ENCODE assay signal across 17 cellular contexts in the genomic region with DNA sequence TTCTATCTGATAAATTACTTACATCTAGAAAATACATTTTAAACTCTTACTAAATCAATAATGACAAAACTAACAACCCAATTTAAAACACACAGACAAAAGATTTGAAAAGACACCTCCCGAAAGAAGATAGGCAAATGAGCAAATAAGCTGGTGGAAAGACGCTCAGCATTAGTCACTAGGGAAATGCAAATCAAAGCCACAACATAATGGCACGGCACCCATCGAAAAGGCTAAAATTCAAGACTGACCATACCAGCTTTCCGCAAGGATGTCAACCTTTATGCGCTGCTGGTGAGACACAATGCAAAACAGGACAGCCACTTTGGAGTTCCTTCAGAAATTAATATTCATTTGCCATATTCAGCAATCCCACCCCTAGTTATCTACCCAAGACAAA.
"Had no signal": no experiment of that assay in that cellular context is flagged by ENCODE, and none has a peak within 500 bp of the region (broad histone marks: within the 10 kb centered on the region; RNA-seq: fewer than 3 reads in every experiment).

No MANE protein-coding gene starts in this region.

- H3K27ac ChIP-seq: hepatocyte, neural progenitor cell, ovary, testis, upper lobe of right lung, WERI-Rb-1 had no signal

- H3K36me3 Mint-ChIP-seq: activated CD4-positive, alpha-beta memory T cell treated with anti-CD3 and anti-CD28 coated beads for 36 hours had no signal

- H3K4me3 Mint-ChIP-seq: activated CD4-positive, alpha-beta memory T cell treated with anti-CD3 and anti-CD28 coated beads for 36 hours; activated CD4-positive, alpha-beta T cell treated with anti-CD3 and anti-CD28 coated beads for 36 hours; activated CD8-positive, alpha-beta memory T cell treated with anti-CD3 and anti-CD28 coated beads, Interleukin-2, amount 10 ng/mL, durations not matched to agents 7 days and 5 days; neural progenitor cell; stimulated activated naive CD8-positive, alpha-beta T cell treated with anti-CD3 and anti-CD28 coated beads, Interleukin-15, amount 100 ng/mL, for 72 hours; T-cell had no signal

- H3K36me3 ChIP-seq: neural progenitor cell, ovary, upper lobe of right lung, WERI-Rb-1 had no signal

- H3K4me3 ChIP-seq: hepatocyte, lung, neural progenitor cell, ovary, testis, upper lobe of right lung had no signal

- H3K4me2 ChIP-seq: hepatocyte, neural progenitor cell had no signal

- H3K27ac Mint-ChIP-seq: activated CD4-positive, alpha-beta memory T cell treated with anti-CD3 and anti-CD28 coated beads for 36 hours; activated CD4-positive, alpha-beta T cell treated with anti-CD3 and anti-CD28 coated beads for 36 hours; activated CD8-positive, alpha-beta memory T cell treated with anti-CD3 and anti-CD28 coated beads, Interleukin-2, amount 10 ng/mL, durations not matched to agents 7 days and 5 days; neural progenitor cell; stimulated activated naive CD8-positive, alpha-beta T cell treated with anti-CD3 and anti-CD28 coated beads, Interleukin-15, amount 100 ng/mL, for 72 hours; T-cell had no signal

- H2AFZ ChIP-seq: hepatocyte, neural progenitor cell had no signal

- H3K9ac ChIP-seq: neural progenitor cell had no signal

- H3K27me3 ChIP-seq: hepatocyte, neural progenitor cell, ovary, testis, upper lobe of right lung had no signal

- H3K9me3 ChIP-seq: ovary, testis, upper lobe of right lung had no signal

- H3K9me3 Mint-ChIP-seq: activated CD4-positive, alpha-beta memory T cell treated with anti-CD3 and anti-CD28 coated beads for 36 hours; naive B cell; stimulated activated naive CD8-positive, alpha-beta T cell treated with anti-CD3 and anti-CD28 coated beads, Interleukin-15, amount 100 ng/mL, for 72 hours had no signal

- ATAC-seq: activated CD8-positive, alpha-beta memory T cell treated with anti-CD3 and anti-CD28 coated beads, Interleukin-2, amount 10 ng/mL, durations not matched to agents 7 days and 5 days; sciatic nerve; stimulated activated naive CD8-positive, alpha-beta T cell treated with anti-CD3 and anti-CD28 coated beads, Interleukin-15, amount 100 ng/mL, for 72 hours; T-cell; upper lobe of right lung had no signal

- H3K27me3 Mint-ChIP-seq: activated CD4-positive, alpha-beta memory T cell treated with anti-CD3 and anti-CD28 coated beads for 36 hours; activated CD4-positive, alpha-beta T cell treated with anti-CD3 and anti-CD28 coated beads for 36 hours; activated CD8-positive, alpha-beta memory T cell treated with anti-CD3 and anti-CD28 coated beads, Interleukin-2, amount 10 ng/mL, durations not matched to agents 7 days and 5 days; naive B cell; stimulated activated naive CD8-positive, alpha-beta T cell treated with anti-CD3 and anti-CD28 coated beads, Interleukin-15, amount 100 ng/mL, for 72 hours; T-cell had no signal

- DNase-seq: activated CD4-positive, alpha-beta memory T cell treated with anti-CD3 and anti-CD28 coated beads for 36 hours; activated CD4-positive, alpha-beta T cell treated with anti-CD3 and anti-CD28 coated beads for 36 hours; activated CD8-positive, alpha-beta memory T cell treated with anti-CD3 and anti-CD28 coated beads, Interleukin-2, amount 10 ng/mL, durations not matched to agents 7 days and 5 days; activated gamma-delta T cell treated with Interleukin-2 at 50 U/mL for 16 hours; activated T-cell treated with anti-CD3 and anti-CD28 coated beads, Interleukin-2, amount 50 U/mL, for 48 hours; islet precursor cell; naive B cell; ovary; stimulated activated naive CD8-positive, alpha-beta T cell treated with anti-CD3 and anti-CD28 coated beads, Interleukin-15, amount 100 ng/mL, for 72 hours; T-cell; testis; upper lobe of right lung; WERI-Rb-1 had no signal
